Comparison of ENCODE assay signal across 8 cellular contexts in the genomic region with DNA sequence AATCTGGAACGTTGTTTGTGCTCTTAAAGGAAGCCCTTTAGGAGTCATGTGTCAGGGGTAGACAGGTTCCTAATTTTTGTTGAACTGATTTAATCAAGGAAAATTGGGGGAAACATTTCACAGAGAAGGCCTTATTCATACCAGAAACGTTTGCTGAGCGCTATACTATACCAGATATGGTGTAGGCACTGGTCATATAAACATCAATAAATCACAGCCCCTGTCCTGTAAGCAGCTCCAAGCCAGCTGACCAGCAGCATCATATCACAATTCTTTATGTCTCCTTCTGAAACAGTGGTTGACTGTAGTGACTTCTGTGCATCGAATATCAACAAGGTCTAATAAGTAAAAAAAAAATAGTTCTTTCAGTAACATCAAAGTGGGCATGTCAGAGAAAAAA. TPM values are rescaled to one million over a fixed set of nuclear protein-coding genes. Genes with fewer than 3 reads are reported as not detected.
A peak's percentile ranks its signal among the peaks of the same experiment; 100 is the strongest.
DNase-seq lines count a peak whose midpoint lies in the region; ATAC-seq and TF ChIP-seq lines count a peak whose summit lies in the region.

No MANE protein-coding gene starts in this region.

- H3K4me1 ChIP-seq in BLaER1 = peaks cover 32% of the 10 kb centered on the region
- H3K4me1 ChIP-seq in HEK293 (ENCODE audit: control insufficient read depth, insufficient read depth, low read length) = no peaks in the 10 kb centered on the region
- H3K4me1 ChIP-seq in naive thymus-derived CD4-positive, alpha-beta T cell (ENCODE audit: control insufficient read depth in 2 of 2, insufficient read depth in 2 of 2, low read length in 2 of 2) = peaks cover 5 to 6% of the 10 kb centered on the region in 2 donors
- H3K4me1 ChIP-seq in foreskin keratinocyte = no peaks in the 10 kb centered on the region

- H3K27me3 Mint-ChIP-seq in naive thymus-derived CD4-positive, alpha-beta T cell = peaks cover 24 to 34% (median 32%) of the 10 kb centered on the region in 5 donors

- CTCF ChIA-PET in HEK293 (lab: Yijun Ruan, JAX) = interaction anchor here (0.7 to 1.2 kb wide), 3 partner anchors 54 to 145 kb away, joined by 3 to 5 read pairs (median 3); no protein-coding TSS in a partner anchor
- CTCF ChIA-PET in naive thymus-derived CD4-positive, alpha-beta T cell (lab: Charles Lee) = interaction anchor here (0.7 kb wide), 1 partner anchor 989 kb away, joined by 4 read pairs; no protein-coding TSS in a partner anchor

- peak overlapping the region; percentile 88 for H3K4me2 ChIP-seq in BLaER1

- H3K27ac Mint-ChIP-seq in naive thymus-derived CD4-positive, alpha-beta T cell = no peak overlapping the region

- H3K36me3 Mint-ChIP-seq in naive thymus-derived CD4-positive, alpha-beta T cell = no peaks in the 10 kb centered on the region

- no peak for TF ChIP-seq CTCF in HEK293 (tag by site-specific recombination; IDR thresholded peaks at IDR 0.05)
- TF ChIP-seq CTCF in brain microvascular endothelial cell (IDR thresholded peaks at IDR 0.05; ENCODE audit: low read depth, low read length, missing control alignments) = no peak
- no peak for TF ChIP-seq CTCF in foreskin keratinocyte (conservative IDR thresholded peaks at IDR 0.05)

- peak overlapping the region; percentile 51 to 86 (median 67) for H3K4me3 Mint-ChIP-seq in naive thymus-derived CD4-positive, alpha-beta T cell

- in situ Hi-C loops in brain microvascular endothelial cell (cut with HindIII; ENCODE audit: low pct_ligation_motif_present, low sequenced_read_pairs) = no loop called here

- H3K27me3 ChIP-seq in BLaER1 (peaks cover 68% of the 10 kb centered on the region), brain microvascular endothelial cell (replicated peaks) (peaks cover 42% of the 10 kb centered on the region), foreskin keratinocyte (peaks cover 78% of the 10 kb centered on the region)
- H3K27me3 ChIP-seq in naive thymus-derived CD4-positive, alpha-beta T cell (ENCODE audit: control insufficient read depth in 2 of 2, insufficient read depth in 2 of 2, low read length in 2 of 2) = peaks cover 4 to 31% of the 10 kb centered on the region in 2 donors

- intact Hi-C loops in naive thymus-derived CD4-positive, alpha-beta T cell (cut with micrococcal nuclease) = loop anchor here in 1 of 2 donors (5.0 to 10.0 kb wide), 3 partner anchors 153 to 477 kb away; a partner anchor contains a TSS

- H4K20me1 ChIP-seq in BLaER1 = peaks cover 26% of the 10 kb centered on the region

- no peak for ATAC-seq in naive thymus-derived CD4-positive, alpha-beta T cell
- ATAC-seq in GM19397 (IDR thresholded peaks at IDR 0.05; ENCODE audit: unreplicated experiment) (no peak), HG02798 (IDR thresholded peaks at IDR 0.05; ENCODE audit: poor library complexity, unreplicated experiment) (no peak), foreskin keratinocyte (no peak)

- H3K4me1 Mint-ChIP-seq in naive thymus-derived CD4-positive, alpha-beta T cell = peaks cover 17 to 29% (median 26%) of the 10 kb centered on the region in 7 donors

- peaks cover 0 to 4% (median 0%) of the 10 kb centered on the region in 11 donors for H3K9me3 Mint-ChIP-seq in naive thymus-derived CD4-positive, alpha-beta T cell

- H3K9ac ChIP-seq in BLaER1 = no peak overlapping the region

- H3K36me3 ChIP-seq in BLaER1 (no peaks in the 10 kb centered on the region), HEK293 (ENCODE audit: control insufficient read depth in 2 of 2, insufficient read depth in 1 of 2, low read length in 2 of 2) (no peaks in the 10 kb centered on the region), brain microvascular endothelial cell (replicated peaks) (no peaks in the 10 kb centered on the region)
- H3K36me3 ChIP-seq in naive thymus-derived CD4-positive, alpha-beta T cell (ENCODE audit: control insufficient read depth in 2 of 3, insufficient read depth in 3 of 3, low read length in 3 of 3) = no peaks in the 10 kb centered on the region

- POLR2A ChIA-PET in HEK293 (lab: Yijun Ruan, JAX) = interaction anchor here (2.1 kb wide), 1 partner anchor 60 kb away, joined by 10 read pairs; a partner anchor contains a TSS
- POLR2A ChIA-PET in naive thymus-derived CD4-positive, alpha-beta T cell (lab: Charles Lee) = no interaction called here

- H3K4me3 ChIP-seq in BLaER1 (peak overlapping the region; percentile 68), HEK293 (ENCODE audit: low read depth, low read length) (peak overlapping the region; percentile 68), brain microvascular endothelial cell (ENCODE audit: low read depth, low read length) (no peak overlapping the region)
- no peak overlapping the region for H3K4me3 ChIP-seq in naive thymus-derived CD4-positive, alpha-beta T cell (ENCODE audit: low read length)

- no peak for DNase-seq in caudate nucleus (lab: John Stamatoyannopoulos, UW)
- no peak for DNase-seq in naive thymus-derived CD4-positive, alpha-beta T cell
- no peak for DNase-seq in brain microvascular endothelial cell
- DNase-seq in foreskin keratinocyte = no peak

- no peak overlapping the region for H3K27ac ChIP-seq in BLaER1
- peak overlapping the region; percentile 58; the same call in 1 of the 2 replicates for H3K27ac ChIP-seq in HEK293 (ENCODE audit: extremely low read depth, low read depth, low read length)
- peak overlapping the region; percentile 16 for H3K27ac ChIP-seq in caudate nucleus (ENCODE audit: low read depth, low read length)
- H3K27ac ChIP-seq in naive thymus-derived CD4-positive, alpha-beta T cell (ENCODE audit: low read depth, low read length) = no peak overlapping the region
- H3K27ac ChIP-seq in brain microvascular endothelial cell = no peak overlapping the region
- H3K27ac ChIP-seq in foreskin keratinocyte = no peak overlapping the region

- H3K9me3 ChIP-seq in BLaER1 (no peaks in the 10 kb centered on the region), HEK293 (ENCODE audit: control insufficient read depth, insufficient read depth, low read depth, low read length) (no peaks in the 10 kb centered on the region)
- no peaks in the 10 kb centered on the region for H3K9me3 ChIP-seq in naive thymus-derived CD4-positive, alpha-beta T cell (ENCODE audit: control insufficient read depth in 2 of 3, low read length in 3 of 3)

TF ChIP-seq in HEK293, 187 proteins besides CTCF, POLR2A, EP300 and RAD21:
- TF ChIP-seq GLIS1 (tag by site-specific recombination; IDR thresholded peaks at IDR 0.05) = no peak
- no peak for TF ChIP-seq KLF7 (tag by site-specific recombination; IDR thresholded peaks at IDR 0.05; ENCODE audit: borderline replicate concordance)
- TF ChIP-seq, protein P1, sequence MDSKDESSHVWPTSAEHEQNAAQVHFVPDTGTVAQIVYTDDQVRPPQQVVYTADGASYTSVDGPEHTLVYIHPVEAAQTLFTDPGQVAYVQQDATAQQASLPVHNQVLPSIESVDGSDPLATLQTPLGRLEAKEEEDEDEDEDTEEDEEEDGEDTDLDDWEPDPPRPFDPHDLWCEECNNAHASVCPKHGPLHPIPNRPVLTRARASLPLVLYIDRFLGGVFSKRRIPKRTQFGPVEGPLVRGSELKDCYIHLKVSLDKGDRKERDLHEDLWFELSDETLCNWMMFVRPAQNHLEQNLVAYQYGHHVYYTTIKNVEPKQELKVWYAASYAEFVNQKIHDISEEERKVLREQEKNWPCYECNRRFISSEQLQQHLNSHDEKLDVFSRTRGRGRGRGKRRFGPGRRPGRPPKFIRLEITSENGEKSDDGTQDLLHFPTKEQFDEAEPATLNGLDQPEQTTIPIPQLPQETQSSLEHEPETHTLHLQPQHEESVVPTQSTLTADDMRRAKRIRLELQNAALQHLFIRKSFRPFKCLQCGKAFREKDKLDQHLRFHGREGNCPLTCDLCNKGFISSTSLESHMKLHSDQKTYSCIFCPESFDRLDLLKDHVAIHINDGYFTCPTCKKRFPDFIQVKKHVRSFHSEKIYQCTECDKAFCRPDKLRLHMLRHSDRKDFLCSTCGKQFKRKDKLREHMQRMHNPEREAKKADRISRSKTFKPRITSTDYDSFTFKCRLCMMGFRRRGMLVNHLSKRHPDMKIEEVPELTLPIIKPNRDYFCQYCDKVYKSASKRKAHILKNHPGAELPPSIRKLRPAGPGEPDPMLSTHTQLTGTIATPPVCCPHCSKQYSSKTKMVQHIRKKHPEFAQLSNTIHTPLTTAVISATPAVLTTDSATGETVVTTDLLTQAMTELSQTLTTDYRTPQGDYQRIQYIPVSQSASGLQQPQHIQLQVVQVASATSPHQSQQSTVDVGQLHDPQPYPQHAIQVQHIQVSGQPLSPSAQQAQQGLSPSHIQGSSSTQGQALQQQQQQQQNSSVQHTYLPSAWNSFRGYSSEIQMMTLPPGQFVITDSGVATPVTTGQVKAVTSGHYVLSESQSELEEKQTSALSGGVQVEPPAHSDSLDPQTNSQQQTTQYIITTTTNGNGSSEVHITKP (tag by site-specific recombination; IDR thresholded peaks at IDR 0.05) = peak; percentile 68
- TF ChIP-seq, protein P2, sequence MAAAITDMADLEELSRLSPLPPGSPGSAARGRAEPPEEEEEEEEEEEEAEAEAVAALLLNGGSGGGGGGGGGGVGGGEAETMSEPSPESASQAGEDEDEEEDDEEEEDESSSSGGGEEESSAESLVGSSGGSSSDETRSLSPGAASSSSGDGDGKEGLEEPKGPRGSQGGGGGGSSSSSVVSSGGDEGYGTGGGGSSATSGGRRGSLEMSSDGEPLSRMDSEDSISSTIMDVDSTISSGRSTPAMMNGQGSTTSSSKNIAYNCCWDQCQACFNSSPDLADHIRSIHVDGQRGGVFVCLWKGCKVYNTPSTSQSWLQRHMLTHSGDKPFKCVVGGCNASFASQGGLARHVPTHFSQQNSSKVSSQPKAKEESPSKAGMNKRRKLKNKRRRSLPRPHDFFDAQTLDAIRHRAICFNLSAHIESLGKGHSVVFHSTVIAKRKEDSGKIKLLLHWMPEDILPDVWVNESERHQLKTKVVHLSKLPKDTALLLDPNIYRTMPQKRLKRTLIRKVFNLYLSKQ (tag by site-specific recombination; IDR thresholded peaks at IDR 0.05; ENCODE audit: borderline replicate concordance) = no peak
- TF ChIP-seq ZSCAN16 (tag by site-specific recombination; IDR thresholded peaks at IDR 0.05) = no peak
- TF ChIP-seq ZNF571 (tag by site-specific recombination; IDR thresholded peaks at IDR 0.05) = no peak
- TF ChIP-seq GFI1B (tag by site-specific recombination; IDR thresholded peaks at IDR 0.05) = no peak

RNA-seq across cellular contexts. Expression of a gene that starts 1.1 kb away (rescaled TPM):
- 1 to 10 TPM in 1 of 5 experiments, under 1 TPM in 2, not detected in 2; 0.05 to 3.0 (median 0.10) TPM for total RNA-seq in naive thymus-derived CD4-positive, alpha-beta T cell
- not detected for polyA plus RNA-seq in naive thymus-derived CD4-positive, alpha-beta T cell
- total RNA-seq in foreskin keratinocyte = not detected in 2 replicates
- not detected in 2 replicates for polyA plus RNA-seq in foreskin keratinocyte

Comparison
In these comparisons a context has a peak if more than half of its experiments do, and no peak if none do; other contexts are left out.
1. H3K27ac ChIP-seq: peak in HEK293 (single experiment) and caudate nucleus (single experiment); none in BLaER1 (single experiment), naive thymus-derived CD4-positive, alpha-beta T cell (single experiment), brain microvascular endothelial cell (single experiment) and foreskin keratinocyte (single experiment).
2. H3K4me3 ChIP-seq: peak in BLaER1 (single experiment) and HEK293 (single experiment); none in naive thymus-derived CD4-positive, alpha-beta T cell (single experiment) and brain microvascular endothelial cell (single experiment).